12 cellular contexts compared by ENCODE assay signal in the genomic region with DNA sequence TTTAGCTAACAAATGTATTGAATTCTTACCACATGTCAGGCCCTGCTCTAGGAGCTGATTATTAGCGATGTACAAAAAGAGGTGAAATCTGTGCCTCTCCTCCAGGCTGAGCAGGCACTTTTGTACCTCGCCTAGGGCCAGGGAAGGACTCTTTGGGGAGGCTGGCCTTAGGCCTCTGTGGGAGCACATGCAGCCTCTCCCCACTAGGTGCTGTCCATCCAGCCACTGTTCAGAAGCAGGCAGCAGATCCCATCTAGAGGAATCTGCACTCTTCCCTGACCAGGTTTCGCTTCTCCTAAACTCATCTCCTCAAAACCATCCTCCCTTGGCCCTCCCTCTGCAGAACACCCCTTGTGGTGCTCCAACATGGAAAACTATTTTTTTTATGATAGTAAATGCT. TPM values are rescaled to one million over a fixed set of nuclear protein-coding genes. Genes with fewer than 3 reads are reported as not detected.
DNase-seq lines count a peak whose midpoint lies in the region; ATAC-seq, FAIRE-seq and TF ChIP-seq lines count a peak whose summit lies in the region.
"Had no signal": no experiment of that assay in that cellular context is flagged by ENCODE, and none has a peak within 500 bp of the region (broad histone marks: within the 10 kb centered on the region; RNA-seq: fewer than 3 reads in every experiment).

No MANE protein-coding gene starts in this region.

- peak; percentile 29 for TF ChIP-seq CTCF in AG04450 (IDR thresholded peaks at IDR 0.05; ENCODE audit: low read depth, low read length)
- peak; percentile 51 for TF ChIP-seq CTCF in GM12873 (IDR thresholded peaks at IDR 0.05; ENCODE audit: insufficient read depth, low read depth, low read length, missing control alignments)
- peak; percentile 49 for TF ChIP-seq CTCF in glutamatergic neuron (IDR thresholded peaks at IDR 0.05; ENCODE audit: partially characterized antibody, unreplicated experiment)

- H3K4me3 ChIP-seq in AG04450 (ENCODE audit: low read depth, low read length), result no peak overlapping the region

- H3K9me3 ChIP-seq in AG04450 (ENCODE audit: control insufficient read depth, insufficient read depth, low read length), result no peaks in the 10 kb centered on the region
- H3K9me3 ChIP-seq in T-helper 17 cell (ENCODE audit: control insufficient read depth, low read length, poor library complexity, severe bottlenecking), result no peaks in the 10 kb centered on the region

- POLR2A ChIA-PET in AG04450 (lab: Yijun Ruan, JAX), result no interaction called here

- CTCF ChIA-PET in AG04450 (lab: Charles Lee), result no interaction called here

- H3K27ac Mint-ChIP-seq in glutamatergic neuron (ENCODE audit: unreplicated experiment) (no peak overlapping the region), T-helper 17 cell (no peak overlapping the region)

- no peaks in the 10 kb centered on the region for H3K4me1 Mint-ChIP-seq in glutamatergic neuron (ENCODE audit: low read depth, unreplicated experiment)
- no peaks in the 10 kb centered on the region for H3K4me1 Mint-ChIP-seq in T-helper 17 cell
- H3K4me1 Mint-ChIP-seq: CD8-positive, alpha-beta memory T cell had no signal

- no peak for DNase-seq in AG04450 (ENCODE audit: low read depth, low spot score)
- DNase-seq in RKO (ENCODE audit: low spot score), result peak; percentile 34
- peak; percentile 26 for DNase-seq in glutamatergic neuron
- DNase-seq in RCC 7860 (ENCODE audit: low spot score), result no peak
- DNase-seq in T-helper 17 cell, result no peak
- DNase-seq: activated CD4-positive, CD25-positive, alpha-beta regulatory T cell treated with anti-CD3 and anti-CD28 coated beads, Interleukin-2, amount 50 U/mL, for 72 hours; CD8-positive, alpha-beta memory T cell; cerebellar nuclear complex; NCI-H1092 had no signal

- H3K27ac ChIP-seq in AG04450 (ENCODE audit: low read depth, low read length), result no peak overlapping the region

- H3K27me3 ChIP-seq in AG04450 (ENCODE audit: control insufficient read depth, insufficient read depth, low read length), result no peaks in the 10 kb centered on the region

- H3K27me3 Mint-ChIP-seq in glutamatergic neuron (ENCODE audit: unreplicated experiment) (no peaks in the 10 kb centered on the region), T-helper 17 cell (peaks cover 12% of the 10 kb centered on the region)
- H3K27me3 Mint-ChIP-seq: CD8-positive, alpha-beta memory T cell had no signal

- FAIRE-seq in RCC 7860 (lab: Jason Lieb, UNC), result no peak

- ATAC-seq in T-helper 17 cell, result no peak
- no peak for ATAC-seq in HG03139 (IDR thresholded peaks at IDR 0.05; ENCODE audit: unreplicated experiment)
- no peak for ATAC-seq in HG03097 (IDR thresholded peaks at IDR 0.05; ENCODE audit: low FRiP score, unreplicated experiment)

- H3K36me3 Mint-ChIP-seq in glutamatergic neuron (ENCODE audit: unreplicated experiment) (no peaks in the 10 kb centered on the region), T-helper 17 cell (ENCODE audit: low read depth) (no peaks in the 10 kb centered on the region)
- H3K36me3 Mint-ChIP-seq: CD8-positive, alpha-beta memory T cell had no signal

- no peaks in the 10 kb centered on the region for H3K9me3 Mint-ChIP-seq in glutamatergic neuron (ENCODE audit: unreplicated experiment)
- H3K9me3 Mint-ChIP-seq: CD8-positive, alpha-beta memory T cell had no signal

- no peak overlapping the region for H3K4me3 Mint-ChIP-seq in glutamatergic neuron (ENCODE audit: unreplicated experiment)
- no peak overlapping the region for H3K4me3 Mint-ChIP-seq in T-helper 17 cell
- H3K4me3 Mint-ChIP-seq: CD8-positive, alpha-beta memory T cell had no signal

RNA-seq across cellular contexts. Expression of a gene that starts 51.9 kb away (rescaled TPM):
- polyA plus RNA-seq in AG04450 (2011; rRNA removed), result not detected in 2 replicates
- not detected in 2 replicates for polyA minus RNA-seq in AG04450 (2011; rRNA and poly(A)+ RNA removed)
- total RNA-seq in glutamatergic neuron (ENCODE audit: unreplicated experiment), result not detected
- not detected for total RNA-seq in T-helper 17 cell
- total RNA-seq: CD8-positive, alpha-beta memory T cell had no signal
- polyA plus RNA-seq: CD8-positive, alpha-beta memory T cell had no signal

Comparison
In these comparisons a context has a peak if more than half of its experiments do, and no peak if none do; other contexts are left out.
1. DNase-seq: peak in RKO (single experiment) and glutamatergic neuron (single experiment); none in AG04450 (single experiment), RCC 7860 (single experiment) and T-helper 17 cell (0 of 3).
2. Peak in every context shown above with its lines, with median percentiles within 50 percentile points of each other: CTCF ChIP-seq.